In genomic region chr7:41700044-41700471, GRCh38 we compare ENCODE assay signal across 11 cellular contexts. TPM values are rescaled to one million over a fixed set of nuclear protein-coding genes. Genes with fewer than 3 reads are reported as not detected.
A peak's percentile ranks its signal among the peaks of the same experiment; 100 is the strongest.
DNase-seq lines count a peak whose midpoint lies in the region; ATAC-seq and TF ChIP-seq lines count a peak whose summit lies in the region.
"Had no signal": no experiment of that assay in that cellular context is flagged by ENCODE, and none has a peak within 500 bp of the region (broad histone marks: within the 10 kb centered on the region; RNA-seq: fewer than 3 reads in every experiment).

No MANE protein-coding gene starts in this region.

- H4K20me1 ChIP-seq in DOHH2 (ENCODE audit: control insufficient read depth, insufficient read depth, low read depth, low read length): no peaks in the 10 kb centered on the region

- peaks cover 10% of the 10 kb centered on the region for H3K4me1 Mint-ChIP-seq in activated T-helper 1 cell treated with anti-CD3 and anti-CD28 coated beads, Interleukin-12 subunit alpha, Interleukin-12 subunit beta, Interleukin-2, Interleukin-4 antibody, amounts not matched to agents 30 ng/mL and 10 ng/mL and 1 ng/mL, durations not matched to agents 14 hours and 24 hours and 36 hours (ENCODE audit: low read depth)

- H3K79me2 ChIP-seq in DOHH2 (ENCODE audit: control insufficient read depth, low read length): no peaks in the 10 kb centered on the region

- TF ChIP-seq CTCF in DOHH2 (IDR thresholded peaks at IDR 0.05; ENCODE audit: low read depth, low read length, poor library complexity, severe bottlenecking) (no peak), psoas muscle (IDR thresholded peaks at IDR 0.05) (no peak)

- no peaks in the 10 kb centered on the region for H3K9me3 ChIP-seq in DOHH2 (ENCODE audit: control insufficient read depth, insufficient read depth, low read length)
- H3K9me3 ChIP-seq in right cardiac atrium (ENCODE audit: control insufficient read depth, low read length): no peaks in the 10 kb centered on the region
- no peaks in the 10 kb centered on the region for H3K9me3 ChIP-seq in psoas muscle

- no peak for DNase-seq in activated T-helper 1 cell treated with anti-CD3 and anti-CD28 coated beads, Interleukin-12 subunit alpha, Interleukin-12 subunit beta, Interleukin-2, Interleukin-4 antibody, amounts not matched to agents 30 ng/mL and 10 ng/mL and 1 ng/mL, durations not matched to agents 14 hours and 24 hours and 36 hours (ENCODE audit: low spot score)
- DNase-seq in right cardiac atrium (no peak), psoas muscle (no peak), NOMO-1 treated with DMSO at 0.1 percent for 48 hours (lab: John Stamatoyannopoulos, UW; ENCODE audit: unreplicated experiment) (no peak), T1000 (lab: John Stamatoyannopoulos, UW) (no peak), KBM-7 (no peak)
- DNase-seq: activated gamma-delta T cell treated with Interleukin-2 at 50 U/mL for 16 hours, NCI-H1930, T-helper 2 cell had no signal

- H3K4me3 Mint-ChIP-seq in activated T-helper 1 cell treated with anti-CD3 and anti-CD28 coated beads, Interleukin-12 subunit alpha, Interleukin-12 subunit beta, Interleukin-2, Interleukin-4 antibody, amounts not matched to agents 30 ng/mL and 10 ng/mL and 1 ng/mL, durations not matched to agents 14 hours and 24 hours and 36 hours: peak overlapping the region; percentile 78

- in situ Hi-C loops in KBM-7 (cut with MboI; ENCODE audit: low pct_unique_long_range_greater_than_20kb, low sequenced_read_pairs): no loop called here

- intact Hi-C loops in activated T-helper 1 cell treated with anti-CD3 and anti-CD28 coated beads, Interleukin-12 subunit alpha, Interleukin-12 subunit beta, Interleukin-2, Interleukin-4 antibody, amounts not matched to agents 30 ng/mL and 10 ng/mL and 1 ng/mL, durations not matched to agents 14 hours and 24 hours and 36 hours (cut with micrococcal nuclease): loop anchor here (10.0 kb wide), 2 partner anchors 185 to 1195 kb away; no protein-coding TSS in a partner anchor
- intact Hi-C loops in right cardiac atrium (cut with DNase I) (loop anchor here in 1 of 4 donors (10.0 kb wide), 1 partner anchor 695 kb away; no protein-coding TSS in a partner anchor), psoas muscle (cut with DNase I) (no loop called here)

- no peaks in the 10 kb centered on the region for H3K9me3 Mint-ChIP-seq in activated T-helper 1 cell treated with anti-CD3 and anti-CD28 coated beads, Interleukin-12 subunit alpha, Interleukin-12 subunit beta, Interleukin-2, Interleukin-4 antibody, amounts not matched to agents 30 ng/mL and 10 ng/mL and 1 ng/mL, durations not matched to agents 14 hours and 24 hours and 36 hours

- no peak overlapping the region for H3K27ac ChIP-seq in DOHH2 (ENCODE audit: low read depth, low read length)
- H3K27ac ChIP-seq in right cardiac atrium (ENCODE audit: low read length): peak overlapping the region; percentile 24
- peak overlapping the region; percentile 41 for H3K27ac ChIP-seq in psoas muscle

- H3F3A ChIP-seq in DOHH2 (ENCODE audit: control insufficient read depth, insufficient read depth): no peaks in the 10 kb centered on the region; the same call in 1 of the 2 replicates

- no peaks in the 10 kb centered on the region for H3K36me3 Mint-ChIP-seq in activated T-helper 1 cell treated with anti-CD3 and anti-CD28 coated beads, Interleukin-12 subunit alpha, Interleukin-12 subunit beta, Interleukin-2, Interleukin-4 antibody, amounts not matched to agents 30 ng/mL and 10 ng/mL and 1 ng/mL, durations not matched to agents 14 hours and 24 hours and 36 hours (ENCODE audit: low read depth)

- H3K27me3 Mint-ChIP-seq in activated T-helper 1 cell treated with anti-CD3 and anti-CD28 coated beads, Interleukin-12 subunit alpha, Interleukin-12 subunit beta, Interleukin-2, Interleukin-4 antibody, amounts not matched to agents 30 ng/mL and 10 ng/mL and 1 ng/mL, durations not matched to agents 14 hours and 24 hours and 36 hours (ENCODE audit: insufficient read depth): peaks cover 63% of the 10 kb centered on the region

- no peaks in the 10 kb centered on the region for H3K9me2 ChIP-seq in DOHH2 (replicated peaks; ENCODE audit: control insufficient read depth, low read length)

- H3K4me3 ChIP-seq in DOHH2 (ENCODE audit: low read length) (no peak overlapping the region), right cardiac atrium (ENCODE audit: low read length) (peak overlapping the region; percentile 70), psoas muscle (peak overlapping the region; percentile 51)

- H3K27me3 ChIP-seq in DOHH2 (ENCODE audit: control insufficient read depth, low read length) (peaks cover 33% of the 10 kb centered on the region), right cardiac atrium (ENCODE audit: control insufficient read depth, insufficient read depth) (no peaks in the 10 kb centered on the region), psoas muscle (ENCODE audit: insufficient read depth in 3 of 3, low read length in 2 of 3) (peaks cover 0 to 44% (median 6%) of the 10 kb centered on the region in 3 donors)

- H3K4me2 ChIP-seq in DOHH2 (ENCODE audit: low read length): peak overlapping the region; percentile 6; the same call in 1 of the 2 replicates

- H3K27ac Mint-ChIP-seq in activated T-helper 1 cell treated with anti-CD3 and anti-CD28 coated beads, Interleukin-12 subunit alpha, Interleukin-12 subunit beta, Interleukin-2, Interleukin-4 antibody, amounts not matched to agents 30 ng/mL and 10 ng/mL and 1 ng/mL, durations not matched to agents 14 hours and 24 hours and 36 hours: peak overlapping the region; percentile 58

- H3K36me3 ChIP-seq in DOHH2 (ENCODE audit: control insufficient read depth, low read length) (no peaks in the 10 kb centered on the region), psoas muscle (ENCODE audit: insufficient read depth in 1 of 2, low read depth in 1 of 2) (no peaks in the 10 kb centered on the region)

- ATAC-seq in right cardiac atrium (no peak), psoas muscle (no peak), HG02623 (IDR thresholded peaks at IDR 0.05; ENCODE audit: unreplicated experiment) (no peak)

- H3K4me1 ChIP-seq in DOHH2 (ENCODE audit: control insufficient read depth, low read length) (peaks cover 10% of the 10 kb centered on the region), right cardiac atrium (ENCODE audit: control insufficient read depth, insufficient read depth, low read length) (peaks cover 4% of the 10 kb centered on the region), psoas muscle (no peaks in the 10 kb centered on the region)

- 3% methylated on average over 18 of the region's 18 CpGs for WGBS in right cardiac atrium
- WGBS in psoas muscle, 3 donors: 3 to 6% (median 4%) methylated on average over 18 of the region's 18 CpGs

RNA-seq across cellular contexts. Expression of gene INHBA, which starts 2.8 kb away (rescaled TPM):
- total RNA-seq in activated T-helper 1 cell treated with anti-CD3 and anti-CD28 coated beads, Interleukin-12 subunit alpha, Interleukin-12 subunit beta, Interleukin-2, Interleukin-4 antibody, amounts not matched to agents 30 ng/mL and 10 ng/mL and 1 ng/mL, durations not matched to agents 14 hours and 24 hours and 36 hours: 1.9 and 2.5 TPM in 2 replicates
- total RNA-seq in right cardiac atrium (10 to 100 TPM; 21.9 to 66.4 (median 42.7) TPM), psoas muscle (under 1 TPM; 0.12 to 0.49 (median 0.29) TPM)
- polyA plus RNA-seq in right cardiac atrium (3.3 TPM), psoas muscle (under 1 TPM; 0.05 to 0.15 (median 0.09) TPM)
